ENCODE assay signal across 8 cellular contexts in genomic region chr18:3248062-3248669, GRCh38. TPM values are rescaled to one million over a fixed set of nuclear protein-coding genes. Genes with fewer than 3 reads are reported as not detected.
DNase-seq lines count a peak whose midpoint lies in the region; ATAC-seq and TF ChIP-seq lines count a peak whose summit lies in the region.

No MANE protein-coding gene starts in this region.

- in situ Hi-C loops in Panc1 (cut with HindIII; ENCODE audit: low pct_unique_long_range_greater_than_20kb, low sequenced_read_pairs) = no loop called here

- H3K27ac Mint-ChIP-seq in activated naive CD4-positive, alpha-beta T cell treated with anti-CD3 and anti-CD28 coated beads for 36 hours = peak overlapping the region; percentile 92

- H3K36me3 ChIP-seq in Panc1 (ENCODE audit: control insufficient read depth, insufficient read depth, low read length) = peaks cover 27% of the 10 kb centered on the region

- POLR2A ChIA-PET in Panc1 (lab: Charles Lee) = interaction anchor here (0.5 to 0.7 kb wide), 5 partner anchors 16 to 400 kb away, joined by 3 to 11 read pairs (median 4); no protein-coding TSS in a partner anchor

- intact Hi-C loops in activated naive CD4-positive, alpha-beta T cell treated with anti-CD3 and anti-CD28 coated beads for 36 hours (cut with micrococcal nuclease) = no loop called here
- intact Hi-C loops in Panc1 (cut with micrococcal nuclease; ENCODE audit: unreplicated experiment) = loop anchor here (5.0 kb wide), 2 partner anchors 96 to 236 kb away; partner anchors contain the start of gene LPIN2

- peaks cover 37% of the 10 kb centered on the region for H3K4me1 ChIP-seq in Panc1 (ENCODE audit: control insufficient read depth, insufficient read depth, low read length)

- peak; percentile 41 for DNase-seq in activated naive CD4-positive, alpha-beta T cell treated with anti-CD3 and anti-CD28 coated beads for 36 hours
- no peak for DNase-seq in activated naive CD4-positive, alpha-beta T cell treated with anti-CD3 and anti-CD28 coated beads, Interleukin-2, amount 50 U/mL, for 16 hours
- DNase-seq in Panc1 (ENCODE audit: low read depth, low spot score) (no peak), myocyte (ENCODE audit: low read depth) (peak; percentile 87), superior temporal gyrus (ENCODE audit: extremely low spot score) (no peak), COR-L47 (lab: John Stamatoyannopoulos, UW) (no peak), HuH-7 (ENCODE audit: low spot score) (no peak)
- peak; percentile 19 for DNase-seq in effector CD8-positive, alpha-beta T cell (lab: John Stamatoyannopoulos, UW)

- no peaks in the 10 kb centered on the region for H3K9me3 Mint-ChIP-seq in activated naive CD4-positive, alpha-beta T cell treated with anti-CD3 and anti-CD28 coated beads for 36 hours

- H3K27me3 Mint-ChIP-seq in activated naive CD4-positive, alpha-beta T cell treated with anti-CD3 and anti-CD28 coated beads for 36 hours (ENCODE audit: low read depth) = no peaks in the 10 kb centered on the region

- peak overlapping the region; percentile 90 for H3K4me3 Mint-ChIP-seq in activated naive CD4-positive, alpha-beta T cell treated with anti-CD3 and anti-CD28 coated beads for 36 hours

- H3K4me1 Mint-ChIP-seq in activated naive CD4-positive, alpha-beta T cell treated with anti-CD3 and anti-CD28 coated beads for 36 hours (ENCODE audit: low read depth) = peaks cover 41% of the 10 kb centered on the region

- BruUV-seq in Panc1 (replicated peaks; lab: Mats Ljungman, UMichigan) = no TSS peak

- H3K36me3 Mint-ChIP-seq in activated naive CD4-positive, alpha-beta T cell treated with anti-CD3 and anti-CD28 coated beads for 36 hours (ENCODE audit: low read depth) = peaks cover 13% of the 10 kb centered on the region

- no peak for ATAC-seq in Panc1

- H3K4me3 ChIP-seq in Panc1 (ENCODE audit: low read depth in 2 of 2, low read length in 2 of 2) = peak overlapping the region; percentile 98 to 99

- peak overlapping the region; percentile 100 for H3K27ac ChIP-seq in Panc1 (ENCODE audit: low read length)

- H3K27me3 ChIP-seq in Panc1 (ENCODE audit: control insufficient read depth, insufficient read depth, low read length) = no peaks in the 10 kb centered on the region

- no peaks in the 10 kb centered on the region for H3K9me3 ChIP-seq in Panc1 (ENCODE audit: control insufficient read depth, insufficient read depth, low read depth, low read length)

- TF ChIP-seq CTCF in Panc1 (IDR thresholded peaks at IDR 0.05) = no peak

- CTCF ChIA-PET in activated naive CD4-positive, alpha-beta T cell treated with anti-CD3 and anti-CD28 coated beads for 36 hours (lab: Charles Lee) = interaction anchor here (0.6 to 4.7 kb wide), 7 partner anchors 11 to 418 kb away, joined by 3 to 35 read pairs (median 7); partner anchors contain the start of gene MYL12B
- CTCF ChIA-PET in Panc1 (lab: Charles Lee) = interaction anchor here (0.7 kb wide), 1 partner anchor 95 kb away, joined by 4 read pairs; no protein-coding TSS in a partner anchor

RNA-seq across cellular contexts. Expression of gene MYL12A, which starts 0.6 kb away (rescaled TPM):
- 100 to 1,000 TPM; 328 to 335 TPM for total RNA-seq in activated naive CD4-positive, alpha-beta T cell treated with anti-CD3 and anti-CD28 coated beads for 36 hours
- total RNA-seq in Panc1 (2021; ENCODE audit: unreplicated experiment) (489 TPM), myocyte (680 and 760 TPM in 2 replicates)
- 606 TPM for polyA plus RNA-seq in Panc1 (2012; ENCODE audit: insufficient read length)
- polyA plus RNA-seq in myocyte (2012) = 776 TPM

RNA-seq across cellular contexts. Expression of gene MYL12B, which starts 13.8 kb away (rescaled TPM):
- 100 to 1,000 TPM; 288 to 293 TPM for total RNA-seq in activated naive CD4-positive, alpha-beta T cell treated with anti-CD3 and anti-CD28 coated beads for 36 hours
- 420 TPM for total RNA-seq in Panc1 (2021; ENCODE audit: unreplicated experiment)
- 368 TPM for polyA plus RNA-seq in Panc1 (2012; ENCODE audit: insufficient read length)
- 284 and 330 TPM in 2 replicates for total RNA-seq in myocyte
- 624 TPM for polyA plus RNA-seq in myocyte (2012)

RNA-seq across cellular contexts. Expression of gene MYOM1, which starts 28.4 kb away (rescaled TPM):
- total RNA-seq in activated naive CD4-positive, alpha-beta T cell treated with anti-CD3 and anti-CD28 coated beads for 36 hours = under 1 TPM; 0.40 to 0.41 TPM
- total RNA-seq in Panc1 (2021; ENCODE audit: unreplicated experiment) (0.92 TPM), myocyte (39.9 and 120 TPM in 2 replicates)
- 1.7 TPM for polyA plus RNA-seq in Panc1 (2012; ENCODE audit: insufficient read length)
- polyA plus RNA-seq in myocyte (2012) = 22.3 TPM

Comparison
In these comparisons a context has a peak if more than half of its experiments do, and no peak if none do; other contexts are left out.
1. DNase-seq: peak in activated naive CD4-positive, alpha-beta T cell treated with anti-CD3 and anti-CD28 coated beads for 36 hours (single experiment), effector CD8-positive, alpha-beta T cell (single experiment) and myocyte (single experiment); none in activated naive CD4-positive, alpha-beta T cell treated with anti-CD3 and anti-CD28 coated beads, Interleukin-2, amount 50 U/mL, for 16 hours (single experiment), Panc1 (single experiment), superior temporal gyrus (single experiment), COR-L47 (single experiment) and HuH-7 (single experiment).
2. RNA of gene MYOM1, which starts 28.4 kb away (total RNA-seq): 39.9 to 120 TPM in myocyte; 0.92 TPM in Panc1 (single experiment) and 0.40 to 0.41 TPM in activated naive CD4-positive, alpha-beta T cell treated with anti-CD3 and anti-CD28 coated beads for 36 hours; every median in the first group is over 10 times any median in the second.